ENCODE assay signal across 1 cellular context in the genomic region with DNA sequence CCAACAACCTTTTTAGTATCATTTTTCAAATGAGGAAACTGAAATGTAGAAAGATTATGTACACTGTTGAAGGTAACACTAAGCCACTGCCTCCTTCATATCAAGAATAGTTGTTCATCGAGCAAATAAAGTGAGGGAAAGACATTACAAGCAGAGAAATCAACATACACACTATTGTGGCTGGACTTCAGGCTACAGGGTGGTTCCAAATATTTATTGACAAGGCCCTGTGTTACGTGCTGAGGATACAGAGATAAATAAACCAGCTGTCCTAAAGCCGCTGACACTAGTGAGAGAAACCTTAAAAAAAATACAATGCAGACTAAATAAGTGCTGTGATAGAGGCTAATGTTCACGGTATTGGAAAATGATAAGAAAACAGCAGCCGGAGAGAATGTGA.
A peak's percentile ranks its signal among the peaks of the same experiment; 100 is the strongest.
TF ChIP-seq lines count a peak whose summit lies in the region.

No MANE protein-coding gene starts in this region.

TF ChIP-seq in HepG2, 621 proteins besides CTCF, POLR2A, EP300 and RAD21:
- no peak for TF ChIP-seq RXRA (CRISPR knock-in tag; IDR thresholded peaks at IDR 0.05)
- TF ChIP-seq, protein P1, sequence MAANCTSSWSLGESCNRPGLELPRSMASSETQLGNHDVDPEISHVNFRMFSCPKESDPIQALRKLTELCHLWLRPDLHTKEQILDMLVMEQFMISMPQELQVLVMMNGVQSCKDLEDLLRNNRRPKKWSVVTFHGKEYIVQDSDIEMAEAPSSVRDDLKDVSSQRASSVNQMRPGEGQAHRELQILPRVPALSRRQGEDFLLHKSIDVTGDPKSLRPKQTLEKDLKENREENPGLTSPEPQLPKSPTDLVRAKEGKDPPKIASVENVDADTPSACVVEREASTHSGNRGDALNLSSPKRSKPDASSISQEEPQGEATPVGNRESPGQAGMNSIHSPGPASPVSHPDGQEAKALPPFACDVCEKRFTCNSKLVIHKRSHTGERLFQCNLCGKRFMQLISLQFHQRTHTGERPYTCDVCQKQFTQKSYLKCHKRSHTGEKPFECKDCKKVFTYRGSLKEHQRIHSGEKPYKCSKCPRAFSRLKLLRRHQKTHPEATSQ (CRISPR knock-in tag; IDR thresholded peaks at IDR 0.05; ENCODE audit: borderline replicate concordance) = no peak
- TF ChIP-seq ELF4 (CRISPR knock-in tag; IDR thresholded peaks at IDR 0.05; ENCODE audit: borderline replicate concordance) = no peak
- TF ChIP-seq HOXA7 (CRISPR knock-in tag; IDR thresholded peaks at IDR 0.05) = no peak
- 0 out of 2 replicates have a peak, but pooled peaks have one; percentile 9 for TF ChIP-seq ARID3A (IDR thresholded peaks at IDR 0.05; ENCODE audit: low read depth, low read length)
- TF ChIP-seq ZNF496 (CRISPR knock-in tag; IDR thresholded peaks at IDR 0.05; ENCODE audit: insufficient replicate concordance) = no peak
- TF ChIP-seq ZNF512B (CRISPR knock-in tag; IDR thresholded peaks at IDR 0.05; ENCODE audit: borderline replicate concordance) = 0 out of 2 replicates have a peak, but pooled peaks have one; percentile 9
- TF ChIP-seq ZNF232 (CRISPR knock-in tag; IDR thresholded peaks at IDR 0.05; ENCODE audit: borderline replicate concordance) = no peak
- TF ChIP-seq PHF8 (CRISPR knock-in tag; IDR thresholded peaks at IDR 0.05) = no peak
- no peak for TF ChIP-seq TAF15 (IDR thresholded peaks at IDR 0.05; ENCODE audit: low read depth, low read length, poor library complexity, severe bottlenecking)
- TF ChIP-seq PBX2 (CRISPR knock-in tag; IDR thresholded peaks at IDR 0.05) = no peak
- TF ChIP-seq ZNF333 (CRISPR knock-in tag; IDR thresholded peaks at IDR 0.05; ENCODE audit: borderline replicate concordance) = no peak
- no peak for TF ChIP-seq ZBTB4 (CRISPR knock-in tag; IDR thresholded peaks at IDR 0.05; ENCODE audit: borderline replicate concordance)
- TF ChIP-seq FOXA3 (CRISPR knock-in tag; IDR thresholded peaks at IDR 0.05) = 0 out of 2 replicates have a peak, but pooled peaks have one; percentile 6
- TF ChIP-seq SIN3B (IDR thresholded peaks at IDR 0.05; ENCODE audit: low read length) = no peak
- no peak for TF ChIP-seq AKAP8 (CRISPR knock-in tag; IDR thresholded peaks at IDR 0.05)
- no peak for TF ChIP-seq ZNF549 (CRISPR knock-in tag; IDR thresholded peaks at IDR 0.05)
- no peak for TF ChIP-seq ZNF746 (CRISPR knock-in tag; IDR thresholded peaks at IDR 0.05)
- TF ChIP-seq ZNF605 (CRISPR knock-in tag; IDR thresholded peaks at IDR 0.05) = no peak
- 0 out of 2 replicates have a peak, but pooled peaks have one; percentile 44 for TF ChIP-seq PITX1 (CRISPR knock-in tag; IDR thresholded peaks at IDR 0.05)
- TF ChIP-seq ZNF484 (CRISPR knock-in tag; IDR thresholded peaks at IDR 0.05; ENCODE audit: borderline replicate concordance, low read depth) = no peak
- no peak for TF ChIP-seq ZNF569 (CRISPR knock-in tag; IDR thresholded peaks at IDR 0.05; ENCODE audit: borderline replicate concordance)
- TF ChIP-seq JUNB (CRISPR knock-in tag; IDR thresholded peaks at IDR 0.05; ENCODE audit: borderline replicate concordance) = no peak
- TF ChIP-seq HNF1A (IDR thresholded peaks at IDR 0.05; ENCODE audit: low read depth) = no peak
- TF ChIP-seq HNF1A (CRISPR knock-in tag; IDR thresholded peaks at IDR 0.05; ENCODE audit: borderline replicate concordance) = peak; percentile 35; the same call in 1 of the 2 replicates
- no peak for TF ChIP-seq PRMT3 (CRISPR knock-in tag; IDR thresholded peaks at IDR 0.05; ENCODE audit: borderline replicate concordance, low read depth)
- TF ChIP-seq, protein P2, sequence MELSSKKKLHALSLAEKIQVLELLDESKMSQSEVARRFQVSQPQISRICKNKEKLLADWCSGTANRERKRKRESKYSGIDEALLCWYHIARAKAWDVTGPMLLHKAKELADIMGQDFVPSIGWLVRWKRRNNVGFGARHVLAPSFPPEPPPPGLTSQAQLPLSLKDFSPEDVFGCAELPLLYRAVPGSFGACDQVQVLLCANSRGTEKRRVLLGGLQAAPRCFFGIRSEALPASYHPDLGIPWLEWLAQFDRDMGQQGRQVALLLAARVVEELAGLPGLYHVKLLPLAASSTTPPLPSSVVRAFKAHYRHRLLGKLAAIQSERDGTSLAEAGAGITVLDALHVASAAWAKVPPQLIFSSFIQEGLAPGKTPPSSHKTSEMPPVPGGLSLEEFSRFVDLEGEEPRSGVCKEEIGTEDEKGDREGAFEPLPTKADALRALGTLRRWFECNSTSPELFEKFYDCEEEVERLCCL (CRISPR knock-in tag; IDR thresholded peaks at IDR 0.05; ENCODE audit: borderline replicate concordance) = no peak
- TF ChIP-seq CCDC6 (CRISPR knock-in tag; IDR thresholded peaks at IDR 0.05) = no peak
- TF ChIP-seq, protein P3, sequence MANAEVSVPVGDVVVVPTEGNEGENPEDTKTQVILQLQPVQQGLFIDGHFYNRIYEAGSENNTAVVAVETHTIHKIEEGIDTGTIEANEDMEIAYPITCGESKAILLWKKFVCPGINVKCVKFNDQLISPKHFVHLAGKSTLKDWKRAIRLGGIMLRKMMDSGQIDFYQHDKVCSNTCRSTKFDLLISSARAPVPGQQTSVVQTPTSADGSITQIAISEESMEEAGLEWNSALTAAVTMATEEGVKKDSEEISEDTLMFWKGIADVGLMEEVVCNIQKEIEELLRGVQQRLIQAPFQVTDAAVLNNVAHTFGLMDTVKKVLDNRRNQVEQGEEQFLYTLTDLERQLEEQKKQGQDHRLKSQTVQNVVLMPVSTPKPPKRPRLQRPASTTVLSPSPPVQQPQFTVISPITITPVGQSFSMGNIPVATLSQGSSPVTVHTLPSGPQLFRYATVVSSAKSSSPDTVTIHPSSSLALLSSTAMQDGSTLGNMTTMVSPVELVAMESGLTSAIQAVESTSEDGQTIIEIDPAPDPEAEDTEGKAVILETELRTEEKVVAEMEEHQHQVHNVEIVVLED (CRISPR knock-in tag; IDR thresholded peaks at IDR 0.05; ENCODE audit: borderline replicate concordance) = no peak
TF ChIP-seq in HepG2: peak in this region for 5.
